In the genomic region with DNA sequence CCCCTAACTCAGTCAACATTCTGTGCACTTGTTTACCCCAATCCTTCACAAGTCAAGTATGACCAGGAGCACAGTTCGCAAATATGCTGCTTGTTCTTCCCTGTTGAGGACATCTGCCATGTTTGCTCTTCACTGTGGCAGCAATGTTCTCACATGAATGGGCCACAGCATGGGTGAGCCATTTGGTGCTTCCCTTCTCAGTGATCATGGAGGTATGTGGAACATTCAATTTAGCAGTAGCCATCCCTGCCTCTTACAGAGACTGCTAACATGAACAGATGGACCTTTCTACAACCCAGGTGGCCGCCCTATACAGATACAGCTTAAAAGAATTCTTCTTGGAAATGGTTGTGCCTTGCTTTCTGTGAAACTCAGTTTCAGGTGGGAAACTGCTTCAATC, we compare ENCODE assay signal across 19 cellular contexts.
A peak's percentile ranks its signal among the peaks of the same experiment; 100 is the strongest.
DNase-seq lines count a peak whose midpoint lies in the region; ATAC-seq, FAIRE-seq and TF ChIP-seq lines count a peak whose summit lies in the region.
"Had no signal": no experiment of that assay in that cellular context is flagged by ENCODE, and none has a peak within 500 bp of the region (broad histone marks: within the 10 kb centered on the region; RNA-seq: fewer than 3 reads in every experiment).

No MANE protein-coding gene starts in this region.

- H3K27me3 Mint-ChIP-seq in CD4-positive, alpha-beta T cell = no peaks in the 10 kb centered on the region

- 21% methylated on average over 2 of the region's 2 CpGs for WGBS in K562 (ENCODE audit: insufficient coverage, low coverage, missing lambda C conversion rate)
- WGBS in esophagus squamous epithelium, 2 donors = 85 to 86% methylated on average over 2 of the region's 2 CpGs

- FAIRE-seq in K562 (lab: Jason Lieb, UNC) = no peak
- FAIRE-seq: H54 had no signal

- no peak for TF ChIP-seq EP300 in K562 (IDR thresholded peaks at IDR 0.05; ENCODE audit: low read length)

- H3K36me3 ChIP-seq in K562 (ENCODE audit: control insufficient read depth, insufficient read depth, low read length) (no peaks in the 10 kb centered on the region), esophagus squamous epithelium (no peaks in the 10 kb centered on the region)
- H3K36me3 ChIP-seq: BE2C had no signal

- CTCF ChIA-PET in K562 (lab: Yijun Ruan, JAX; ENCODE audit: low intra/inter-chr PET ratio) = no interaction called here
- CTCF ChIA-PET in CD4-positive, alpha-beta T cell (lab: Charles Lee) = no interaction called here

- no peak overlapping the region for H3K9ac ChIP-seq in K562 (ENCODE audit: insufficient read depth in 1 of 2, low read depth in 2 of 2, low read length in 2 of 2)

- H3K4me1 ChIP-seq in K562 (replicated peaks in 1 of 2; ENCODE audit: control insufficient read depth in 2 of 2, insufficient read depth in 2 of 2, low read length in 2 of 2) (no peaks in the 10 kb centered on the region), esophagus squamous epithelium (no peaks in the 10 kb centered on the region)
- H3K4me1 ChIP-seq: BE2C had no signal

- no peak overlapping the region for H3K27ac ChIP-seq in K562 (ENCODE audit: extremely low read depth, low read depth, low read length)
- no peak overlapping the region for H3K27ac ChIP-seq in esophagus squamous epithelium
- no peak overlapping the region for H3K27ac ChIP-seq in CD4-positive, alpha-beta T cell (ENCODE audit: low read depth, low read length)

- no peak for TF ChIP-seq RAD21 in K562 (CRISPR knock-in tag; conservative IDR thresholded peaks at IDR 0.05 in 1 of 2, IDR thresholded peaks at IDR 0.05 in 1 of 2)

- in situ Hi-C loops in K562 (cut with MboI) = no loop called here

- H3K9me3 ChIP-seq in K562 (replicated peaks; ENCODE audit: control insufficient read depth, insufficient read depth, low read depth, low read length) (no peaks in the 10 kb centered on the region), esophagus squamous epithelium (no peaks in the 10 kb centered on the region)
- no peaks in the 10 kb centered on the region for H3K9me3 ChIP-seq in CD4-positive, alpha-beta T cell (ENCODE audit: control insufficient read depth, low read length)
- H3K9me3 ChIP-seq: BE2C had no signal

- TF ChIP-seq CTCF in K562 (IDR thresholded peaks at IDR 0.05 in 2 of 3, conservative IDR thresholded peaks at IDR 0.05 in 1 of 3; ENCODE audit: insufficient read depth in 2 of 3, low read depth in 1 of 3, low read length in 3 of 3) (no peak), esophagus squamous epithelium (IDR thresholded peaks at IDR 0.05) (no peak)
- no peak for TF ChIP-seq CTCF in CD4-positive, alpha-beta T cell (IDR thresholded peaks at IDR 0.05)

- no peaks in the 10 kb centered on the region for H3K9me1 ChIP-seq in K562 (ENCODE audit: control insufficient read depth, insufficient read depth, low read length)

- H3K27me3 ChIP-seq in K562 (ENCODE audit: control insufficient read depth in 2 of 2, insufficient read depth in 2 of 2, low read length in 2 of 2) (no peaks in the 10 kb centered on the region), esophagus squamous epithelium (no peaks in the 10 kb centered on the region)
- no peaks in the 10 kb centered on the region for H3K27me3 ChIP-seq in CD4-positive, alpha-beta T cell (ENCODE audit: control insufficient read depth, insufficient read depth, low read length)
- H3K27me3 ChIP-seq: BE2C had no signal

- H3K4me2 ChIP-seq in K562 (ENCODE audit: insufficient read depth, low read length) = no peak overlapping the region

- POLR2A ChIA-PET in K562 (lab: Yijun Ruan, JAX) = no interaction called here
- POLR2A ChIA-PET in CD4-positive, alpha-beta T cell (lab: Charles Lee) = no interaction called here

- H3K36me3 Mint-ChIP-seq in CD4-positive, alpha-beta T cell (ENCODE audit: low read depth) = no peaks in the 10 kb centered on the region

- H3K4me1 Mint-ChIP-seq in CD4-positive, alpha-beta T cell (ENCODE audit: low read depth) = no peaks in the 10 kb centered on the region

- H3K79me2 ChIP-seq in K562 (ENCODE audit: control insufficient read depth, insufficient read depth, low read length) = no peaks in the 10 kb centered on the region

- BruUV-seq in K562 (replicated peaks; lab: Mats Ljungman, UMichigan) = no TSS peak

- peak overlapping the region; percentile 44; the same call in 1 of the 2 replicates for H2AFZ ChIP-seq in K562 (ENCODE audit: low read depth, low read length)

- DNase-seq in COLO668 (lab: John Stamatoyannopoulos, UW; ENCODE audit: unreplicated experiment) (peak; percentile 1), DMS53 (lab: John Stamatoyannopoulos, UW) (peak; percentile 44), NCI-H2171 (lab: John Stamatoyannopoulos, UW) (peak; percentile 23), K562 (ENCODE audit: extremely low read depth in 1 of 4, low spot score in 3 of 4) (no peak), esophagus squamous epithelium (lab: John Stamatoyannopoulos, UW) (no peak), NOMO-1 treated with dmso at 0.1 percent for 144 hours (lab: John Stamatoyannopoulos, UW; ENCODE audit: unreplicated experiment) (no peak)
- no peak for DNase-seq in CD4-positive, alpha-beta T cell
- DNase-seq: BE2C, COR-L47, EL, IMR-90, NCI-H1105 treated with DMSO at 0.1 percent for 48 hours, NCI-H187 treated with DMSO at 0.1 percent for 48 hours, NCI-H524 treated with DMSO at 0.1 percent for 48 hours, PC-3, RPMI8226, SHP77 had no signal

- H3K9me3 Mint-ChIP-seq in CD4-positive, alpha-beta T cell = peaks cover 24% of the 10 kb centered on the region

- TF ChIP-seq POLR2A in K562 (conservative IDR thresholded peaks at IDR 0.05) (no peak), esophagus squamous epithelium (IDR thresholded peaks at IDR 0.05) (no peak)

- no peak; the same call in 2 of the 3 replicates for ATAC-seq in K562
- ATAC-seq in CD4-positive, alpha-beta T cell (ENCODE audit: poor library complexity) = no peak
- ATAC-seq: PC-3 had no signal

- H3K4me3 ChIP-seq in K562 (no peak overlapping the region), esophagus squamous epithelium (no peak overlapping the region)

- intact Hi-C loops in K562 (cut with micrococcal nuclease) (no loop called here), esophagus squamous epithelium (cut with DNase I) (no loop called here)
- intact Hi-C loops in CD4-positive, alpha-beta T cell (cut with DNase I, micrococcal nuclease) = no loop called here

- H3K27ac Mint-ChIP-seq in CD4-positive, alpha-beta T cell = no peak overlapping the region
- H3K27ac Mint-ChIP-seq: T-helper 1 cell treated with Interleukin-12 subunit alpha and Interleukin-12 subunit beta and Interleukin-4 antibody, amounts not matched to agents 30 μg/mL and 1 μg/mL, for 36 hours had no signal

- no peak overlapping the region for H3K4me3 Mint-ChIP-seq in CD4-positive, alpha-beta T cell
- H3K4me3 Mint-ChIP-seq: T-helper 1 cell treated with Interleukin-12 subunit alpha and Interleukin-12 subunit beta and Interleukin-4 antibody, amounts not matched to agents 30 μg/mL and 1 μg/mL, for 36 hours had no signal

- no peaks in the 10 kb centered on the region for H4K20me1 ChIP-seq in K562 (replicated peaks; ENCODE audit: control insufficient read depth, insufficient read depth, low read length)

TF ChIP-seq in K562, 482 proteins besides CTCF, POLR2A, EP300 and RAD21:
- TF ChIP-seq POLR3A (IDR thresholded peaks at IDR 0.05; ENCODE audit: borderline replicate concordance, extremely low read depth, insufficient read depth, insufficient read length) (no peak), JUNB (CRISPR knock-in tag; conservative IDR thresholded peaks at IDR 0.05) (no peak), ARID1B (IDR thresholded peaks at IDR 0.05) (no peak), CBFA2T3 (IDR thresholded peaks at IDR 0.05) (no peak), TFAM (CRISPR knock-in tag; conservative IDR thresholded peaks at IDR 0.05) (no peak)
- TF ChIP-seq, protein P1, sequence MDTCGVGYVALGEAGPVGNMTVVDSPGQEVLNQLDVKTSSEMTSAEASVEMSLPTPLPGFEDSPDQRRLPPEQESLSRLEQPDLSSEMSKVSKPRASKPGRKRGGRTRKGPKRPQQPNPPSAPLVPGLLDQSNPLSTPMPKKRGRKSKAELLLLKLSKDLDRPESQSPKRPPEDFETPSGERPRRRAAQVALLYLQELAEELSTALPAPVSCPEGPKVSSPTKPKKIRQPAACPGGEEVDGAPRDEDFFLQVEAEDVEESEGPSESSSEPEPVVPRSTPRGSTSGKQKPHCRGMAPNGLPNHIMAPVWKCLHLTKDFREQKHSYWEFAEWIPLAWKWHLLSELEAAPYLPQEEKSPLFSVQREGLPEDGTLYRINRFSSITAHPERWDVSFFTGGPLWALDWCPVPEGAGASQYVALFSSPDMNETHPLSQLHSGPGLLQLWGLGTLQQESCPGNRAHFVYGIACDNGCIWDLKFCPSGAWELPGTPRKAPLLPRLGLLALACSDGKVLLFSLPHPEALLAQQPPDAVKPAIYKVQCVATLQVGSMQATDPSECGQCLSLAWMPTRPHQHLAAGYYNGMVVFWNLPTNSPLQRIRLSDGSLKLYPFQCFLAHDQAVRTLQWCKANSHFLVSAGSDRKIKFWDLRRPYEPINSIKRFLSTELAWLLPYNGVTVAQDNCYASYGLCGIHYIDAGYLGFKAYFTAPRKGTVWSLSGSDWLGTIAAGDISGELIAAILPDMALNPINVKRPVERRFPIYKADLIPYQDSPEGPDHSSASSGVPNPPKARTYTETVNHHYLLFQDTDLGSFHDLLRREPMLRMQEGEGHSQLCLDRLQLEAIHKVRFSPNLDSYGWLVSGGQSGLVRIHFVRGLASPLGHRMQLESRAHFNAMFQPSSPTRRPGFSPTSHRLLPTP (IDR thresholded peaks at IDR 0.05; ENCODE audit: borderline replicate concordance, extremely low read depth, insufficient read length) = no peak
- TF ChIP-seq, protein P2, sequence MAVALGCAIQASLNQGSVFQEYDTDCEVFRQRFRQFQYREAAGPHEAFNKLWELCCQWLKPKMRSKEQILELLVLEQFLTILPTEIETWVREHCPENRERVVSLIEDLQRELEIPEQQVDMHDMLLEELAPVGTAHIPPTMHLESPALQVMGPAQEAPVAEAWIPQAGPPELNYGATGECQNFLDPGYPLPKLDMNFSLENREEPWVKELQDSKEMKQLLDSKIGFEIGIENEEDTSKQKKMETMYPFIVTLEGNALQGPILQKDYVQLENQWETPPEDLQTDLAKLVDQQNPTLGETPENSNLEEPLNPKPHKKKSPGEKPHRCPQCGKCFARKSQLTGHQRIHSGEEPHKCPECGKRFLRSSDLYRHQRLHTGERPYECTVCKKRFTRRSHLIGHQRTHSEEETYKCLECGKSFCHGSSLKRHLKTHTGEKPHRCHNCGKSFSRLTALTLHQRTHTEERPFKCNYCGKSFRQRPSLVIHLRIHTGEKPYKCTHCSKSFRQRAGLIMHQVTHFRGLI (CRISPR knock-in tag; IDR thresholded peaks at IDR 0.05) = no peak
- TF ChIP-seq, protein P3, sequence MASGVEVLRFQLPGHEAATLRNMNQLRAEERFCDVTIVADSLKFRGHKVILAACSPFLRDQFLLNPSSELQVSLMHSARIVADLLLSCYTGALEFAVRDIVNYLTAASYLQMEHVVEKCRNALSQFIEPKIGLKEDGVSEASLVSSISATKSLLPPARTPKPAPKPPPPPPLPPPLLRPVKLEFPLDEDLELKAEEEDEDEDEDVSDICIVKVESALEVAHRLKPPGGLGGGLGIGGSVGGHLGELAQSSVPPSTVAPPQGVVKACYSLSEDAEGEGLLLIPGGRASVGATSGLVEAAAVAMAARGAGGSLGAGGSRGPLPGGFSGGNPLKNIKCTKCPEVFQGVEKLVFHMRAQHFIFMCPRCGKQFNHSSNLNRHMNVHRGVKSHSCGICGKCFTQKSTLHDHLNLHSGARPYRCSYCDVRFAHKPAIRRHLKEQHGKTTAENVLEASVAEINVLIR (CRISPR knock-in tag; IDR thresholded peaks at IDR 0.05) = no peak

Comparison
In these comparisons a context has a peak if more than half of its experiments do, and no peak if none do; other contexts are left out.
1. DNase-seq: peak in COLO668 (single experiment), DMS53 (single experiment) and NCI-H2171 (single experiment); none in K562 (0 of 4), esophagus squamous epithelium (single experiment), NOMO-1 treated with dmso at 0.1 percent for 144 hours (single experiment) and CD4-positive, alpha-beta T cell (0 of 10).